11 cellular contexts compared by ENCODE assay signal in genomic region chr2:201432038-201432437, GRCh38. TPM values are rescaled to one million over a fixed set of nuclear protein-coding genes. Genes with fewer than 3 reads are reported as not detected.
A peak's percentile ranks its signal among the peaks of the same experiment; 100 is the strongest.
DNase-seq lines count a peak whose midpoint lies in the region; ATAC-seq and TF ChIP-seq lines count a peak whose summit lies in the region.
"Had no signal": no experiment of that assay in that cellular context is flagged by ENCODE, and none has a peak within 500 bp of the region (broad histone marks: within the 10 kb centered on the region; RNA-seq: fewer than 3 reads in every experiment).

No MANE protein-coding gene starts in this region.

- TF ChIP-seq CTCF in activated B cell treated with CpG ODN at 0.5 μM for 24 hours (IDR thresholded peaks at IDR 0.05) (no peak), foreskin keratinocyte (conservative IDR thresholded peaks at IDR 0.05) (no peak), smooth muscle cell (IDR thresholded peaks at IDR 0.05; ENCODE audit: borderline replicate concordance, insufficient read depth, poor library complexity, severe bottlenecking) (no peak)

- no peaks in the 10 kb centered on the region for H3F3A ChIP-seq in smooth muscle cell (ENCODE audit: low read depth)

- no peaks in the 10 kb centered on the region for H3K27me3 ChIP-seq in foreskin keratinocyte
- no peaks in the 10 kb centered on the region for H3K27me3 ChIP-seq in smooth muscle cell (ENCODE audit: low read depth)
- H3K27me3 ChIP-seq: ovary had no signal

- no peak overlapping the region for H3K4me3 ChIP-seq in smooth muscle cell
- H3K4me3 ChIP-seq: ovary had no signal

- H3K36me3 ChIP-seq in smooth muscle cell (ENCODE audit: low read depth): no peaks in the 10 kb centered on the region
- H3K36me3 ChIP-seq: ovary had no signal

- H3K9ac ChIP-seq in smooth muscle cell (ENCODE audit: low read depth): no peak overlapping the region

- H3K36me3 Mint-ChIP-seq in activated B cell treated with CpG ODN at 0.5 μM for 24 hours (ENCODE audit: low read depth): peaks cover 16% of the 10 kb centered on the region

- H3K4me2 ChIP-seq in smooth muscle cell: no peak overlapping the region

- H3K9me3 Mint-ChIP-seq in activated B cell treated with CpG ODN at 0.5 μM for 24 hours: no peaks in the 10 kb centered on the region

- CTCF ChIA-PET in activated B cell treated with CpG ODN at 0.5 μM for 24 hours (lab: Charles Lee): interaction anchor here (1.3 kb wide), 1 partner anchor 19 kb away, joined by 4 read pairs; the partner anchor contains the start of genes STRADB and TRAK2

- H3K27ac Mint-ChIP-seq in activated B cell treated with CpG ODN at 0.5 μM for 24 hours: peak overlapping the region; percentile 61

- H2AFZ ChIP-seq in smooth muscle cell (ENCODE audit: low read depth): no peak overlapping the region

- H3K27me3 Mint-ChIP-seq in activated B cell treated with CpG ODN at 0.5 μM for 24 hours: no peaks in the 10 kb centered on the region

- H3K4me1 ChIP-seq in foreskin keratinocyte (peaks cover 17% of the 10 kb centered on the region), smooth muscle cell (ENCODE audit: low read depth) (no peaks in the 10 kb centered on the region)

- H3K79me2 ChIP-seq in smooth muscle cell (ENCODE audit: low read depth): peaks cover 61% of the 10 kb centered on the region

- POLR2A ChIA-PET in activated B cell treated with CpG ODN at 0.5 μM for 24 hours (lab: Charles Lee): no interaction called here

- ATAC-seq in activated B cell treated with CpG ODN at 0.5 μM for 24 hours (ENCODE audit: low read depth) (peak; percentile 75), foreskin keratinocyte (peak; percentile 87)

- H3K4me3 Mint-ChIP-seq in activated B cell treated with CpG ODN at 0.5 μM for 24 hours: no peak overlapping the region

- WGBS in smooth muscle cell (ENCODE audit: low lambda C conversion rate): 66% methylated on average over 4 of the region's 4 CpGs

- H4K20me1 ChIP-seq in smooth muscle cell (ENCODE audit: low read depth): peaks cover 49% of the 10 kb centered on the region

- peaks cover 37% of the 10 kb centered on the region for H3K4me1 Mint-ChIP-seq in activated B cell treated with CpG ODN at 0.5 μM for 24 hours

- intact Hi-C loops in activated B cell treated with CpG ODN at 0.5 μM for 24 hours (cut with micrococcal nuclease): no loop called here

- DNase-seq in HT-29 (ENCODE audit: low spot score) (peak; percentile 20), activated B cell treated with CpG ODN at 0.5 μM for 24 hours (no peak), foreskin keratinocyte (peak; percentile 49 to 73), smooth muscle cell (lab: John Stamatoyannopoulos, UW; ENCODE audit: unreplicated experiment) (no peak), ecto neural progenitor cell (ENCODE audit: low spot score) (no peak), DMS153 treated with DMSO at 0.1 percent for 48 hours (lab: John Stamatoyannopoulos, UW; ENCODE audit: unreplicated experiment) (no peak), NCI-H2107 treated with DMSO at 0.1 percent for 48 hours (lab: John Stamatoyannopoulos, UW; ENCODE audit: unreplicated experiment) (no peak)
- no peak for DNase-seq in stimulated activated CD4-positive, alpha-beta T cell treated with anti-CD3 and anti-CD28 coated beads, Interleukin-4, amount 100 ng/mL, for 24 hours
- DNase-seq: activated gamma-delta T cell treated with Interleukin-2 at 50 U/mL for 16 hours, NCI-H1694 treated with DMSO at 0.1 percent for 48 hours, ovary had no signal

- no peaks in the 10 kb centered on the region for H3K9me3 ChIP-seq in smooth muscle cell (replicated peaks; ENCODE audit: low read depth)
- H3K9me3 ChIP-seq: ovary had no signal

- peak overlapping the region; percentile 67 for H3K27ac ChIP-seq in foreskin keratinocyte
- H3K27ac ChIP-seq in smooth muscle cell (ENCODE audit: low read depth): peak overlapping the region; percentile 49
- H3K27ac ChIP-seq: ovary had no signal

RNA-seq across cellular contexts. Expression of gene TRAK2, which starts 19.2 kb away (rescaled TPM):
- total RNA-seq in HT-29 (2014; rRNA removed; shearing (Covaris generic)): 6.8 and 10.0 TPM in 2 replicates
- total RNA-seq in activated B cell treated with CpG ODN at 0.5 μM for 24 hours (17.7 and 20.1 TPM in 2 replicates), foreskin keratinocyte (11.7 and 12.5 TPM in 2 replicates), smooth muscle cell (15.7 and 18.9 TPM in 2 replicates)
- polyA plus RNA-seq in foreskin keratinocyte (2.8 and 3.2 TPM in 2 replicates), smooth muscle cell (6.3 and 6.6 TPM in 2 replicates)

RNA-seq across cellular contexts. Expression of gene STRADB, which starts 19.5 kb away (rescaled TPM):
- total RNA-seq in HT-29 (2014; rRNA removed; shearing (Covaris generic)): 7.6 and 8.1 TPM in 2 replicates
- 17.8 and 23.3 TPM in 2 replicates for total RNA-seq in activated B cell treated with CpG ODN at 0.5 μM for 24 hours
- total RNA-seq in foreskin keratinocyte: 19.0 and 19.7 TPM in 2 replicates
- polyA plus RNA-seq in foreskin keratinocyte: 11.8 and 15.4 TPM in 2 replicates
- total RNA-seq in smooth muscle cell: 19.4 and 20.5 TPM in 2 replicates
- 15.8 and 18.8 TPM in 2 replicates for polyA plus RNA-seq in smooth muscle cell

Comparison
In these comparisons a context has a peak if more than half of its experiments do, and no peak if none do; other contexts are left out.
1. DNase-seq: peak in HT-29 (single experiment) and foreskin keratinocyte (2 of 2); none in activated B cell treated with CpG ODN at 0.5 μM for 24 hours (single experiment), smooth muscle cell (single experiment), ecto neural progenitor cell (single experiment), DMS153 treated with DMSO at 0.1 percent for 48 hours (single experiment), NCI-H2107 treated with DMSO at 0.1 percent for 48 hours (single experiment) and stimulated activated CD4-positive, alpha-beta T cell treated with anti-CD3 and anti-CD28 coated beads, Interleukin-4, amount 100 ng/mL, for 24 hours (single experiment).